22 cellular contexts compared by ENCODE assay signal in genomic region chr10:24731942-24732341, GRCh38. TPM values are rescaled to one million over a fixed set of nuclear protein-coding genes. Genes with fewer than 3 reads are reported as not detected.
DNase-seq lines count a peak whose midpoint lies in the region; ATAC-seq and TF ChIP-seq lines count a peak whose summit lies in the region.
"Had no signal": no experiment of that assay in that cellular context is flagged by ENCODE, and none has a peak within 500 bp of the region (broad histone marks: within the 10 kb centered on the region; RNA-seq: fewer than 3 reads in every experiment).

No MANE protein-coding gene starts in this region.

- no peaks in the 10 kb centered on the region for H4K20me1 ChIP-seq in HCT116 (ENCODE audit: insufficient read depth)
- no peaks in the 10 kb centered on the region for H4K20me1 ChIP-seq in PC-9 (ENCODE audit: insufficient read depth)
- H4K20me1 ChIP-seq: BLaER1 treated with 17β-estradiol and CSF1 and Interleukin-3, amounts not matched to agents 10 nM and 100 nM had no signal

- H3K4me1 ChIP-seq in HCT116 (ENCODE audit: control insufficient read depth in 1 of 2, insufficient read depth in 2 of 2, low read length in 2 of 2) = peaks cover 5 to 13% of the 10 kb centered on the region in 2 experiments; a peak in 3 of 4 replicates
- H3K4me1 ChIP-seq in PC-9 (replicated peaks; ENCODE audit: insufficient read depth) = peaks cover 23% of the 10 kb centered on the region

- H3K36me3 ChIP-seq in HCT116 (ENCODE audit: control insufficient read depth in 1 of 2, insufficient read depth in 2 of 2, low read length in 2 of 2) (no peaks in the 10 kb centered on the region), PC-9 (ENCODE audit: low read depth) (no peaks in the 10 kb centered on the region)
- H3K36me3 ChIP-seq: BLaER1 treated with 17β-estradiol and CSF1 and Interleukin-3, amounts not matched to agents 10 nM and 100 nM had no signal

- H3K4me3 Mint-ChIP-seq in nephron progenitor cell = no peak overlapping the region
- H3K4me3 Mint-ChIP-seq: CD4-positive, alpha-beta T cell had no signal

- ATAC-seq in HCT116 = peak; percentile 82
- ATAC-seq in left colon = peak; percentile 97
- ATAC-seq: Panc1 had no signal

- no peaks in the 10 kb centered on the region for H3K9me3 Mint-ChIP-seq in nephron progenitor cell
- H3K9me3 Mint-ChIP-seq: CD4-positive, alpha-beta T cell had no signal

- H3K9me3 ChIP-seq in HCT116 (ENCODE audit: control insufficient read depth in 1 of 2, insufficient read depth in 1 of 2, low read depth in 1 of 2, low read length in 2 of 2) (no peaks in the 10 kb centered on the region), PC-9 (ENCODE audit: insufficient read depth, low read depth) (no peaks in the 10 kb centered on the region)
- H3K9me3 ChIP-seq: BLaER1 treated with 17β-estradiol and CSF1 and Interleukin-3, amounts not matched to agents 10 nM and 100 nM; SK-N-SH had no signal

- BruUV-seq in HCT116 (replicated peaks; lab: Mats Ljungman, UMichigan) = no TSS peak
- BruUV-seq in PC-9 (replicated peaks; lab: Mats Ljungman, UMichigan) = no TSS peak

- H3K27me3 ChIP-seq in HCT116 (ENCODE audit: insufficient read depth, low read length) = no peaks in the 10 kb centered on the region
- H3K27me3 ChIP-seq in PC-9 (ENCODE audit: insufficient read depth, low read depth) = no peaks in the 10 kb centered on the region
- H3K27me3 ChIP-seq: BLaER1 treated with 17β-estradiol and CSF1 and Interleukin-3, amounts not matched to agents 10 nM and 100 nM had no signal

- no peak overlapping the region for H3K9ac ChIP-seq in HCT116 (ENCODE audit: low read length)
- H3K9ac ChIP-seq: BLaER1 treated with 17β-estradiol and CSF1 and Interleukin-3, amounts not matched to agents 10 nM and 100 nM; GM23248; SK-N-SH had no signal

- TF ChIP-seq RAD21 in HCT116 (IDR thresholded peaks at IDR 0.05; ENCODE audit: low read depth) = no peak

- no peak overlapping the region for H3K27ac ChIP-seq in HCT116 (ENCODE audit: low read depth, low read length)
- peak overlapping the region; percentile 59 for H3K27ac ChIP-seq in PC-9
- H3K27ac ChIP-seq: BLaER1 treated with 17β-estradiol and CSF1 and Interleukin-3, amounts not matched to agents 10 nM and 100 nM; GM23248 had no signal

- DNase-seq in HCT116 (ENCODE audit: low read depth, low spot score) (peak; percentile 54), PC-9 (peak; percentile 14 to 68), epithelial cell of esophagus (ENCODE audit: low read depth) (peak; percentile 89), left colon (no peak), Ammon's horn (ENCODE audit: low spot score) (no peak), nephron progenitor cell (no peak), NCI-H2081 treated with DMSO at 0.1 percent for 48 hours (lab: John Stamatoyannopoulos, UW) (no peak)
- DNase-seq in effector CD8-positive, alpha-beta T cell (lab: John Stamatoyannopoulos, UW) = no peak
- DNase-seq: CD4-positive, alpha-beta T cell; DMS53; GM23248; H7; NCI-H1105 treated with DMSO at 0.1 percent for 48 hours; NCI-H146; NCI-H1930; NCI-H446 treated with DMSO at 0.1 percent for 48 hours; NCI-H526; NCI-H82; SK-N-SH; SW 1271 had no signal

- CTCF ChIA-PET in HCT116 (lab: Charles Lee) (interaction anchor here (0.7 kb wide), 1 partner anchor 84 kb away, joined by 4 read pairs; no protein-coding TSS in a partner anchor), PC-9 (lab: Charles Lee) (no interaction called here)

- H3K4me3 ChIP-seq in HCT116 (replicated peaks in 1 of 2; ENCODE audit: low read depth in 1 of 2, low read length in 2 of 2) = no peak overlapping the region
- H3K4me3 ChIP-seq in PC-9 = no peak overlapping the region
- H3K4me3 ChIP-seq in epithelial cell of esophagus (ENCODE audit: low read length) = no peak overlapping the region
- H3K4me3 ChIP-seq: BLaER1 treated with 17β-estradiol and CSF1 and Interleukin-3, amounts not matched to agents 10 nM and 100 nM; GM23248 had no signal

- intact Hi-C loops in HCT116 (cut with micrococcal nuclease) = no loop called here
- intact Hi-C loops in PC-9 (cut with micrococcal nuclease; ENCODE audit: unreplicated experiment) = no loop called here
- intact Hi-C loops in left colon (cut with DNase I, micrococcal nuclease) = loop anchor here in 1 of 2 donors (10.0 kb wide), 1 partner anchor 353 kb away; no protein-coding TSS in a partner anchor

- H3K27me3 Mint-ChIP-seq in nephron progenitor cell (ENCODE audit: low read depth, poor library complexity) = peaks cover 9% of the 10 kb centered on the region
- H3K27me3 Mint-ChIP-seq: CD4-positive, alpha-beta T cell had no signal

- no peak for TF ChIP-seq POLR2A in HCT116 (IDR thresholded peaks at IDR 0.05; ENCODE audit: borderline replicate concordance, extremely low read depth, insufficient read depth, insufficient read length)

- H3K4me1 Mint-ChIP-seq in nephron progenitor cell = peaks cover 7% of the 10 kb centered on the region

- H3K9me2 ChIP-seq in HCT116 (ENCODE audit: insufficient read depth) (no peaks in the 10 kb centered on the region), PC-9 (ENCODE audit: insufficient read depth) (no peaks in the 10 kb centered on the region)
- H3K9me2 ChIP-seq: SK-N-SH had no signal

- peaks cover 3% of the 10 kb centered on the region; the same call in 1 of the 2 replicates for H3F3A ChIP-seq in PC-9 (ENCODE audit: insufficient read depth, low read depth)

- H3K79me2 ChIP-seq in HCT116 (ENCODE audit: insufficient read depth, low read length) (no peaks in the 10 kb centered on the region), PC-9 (ENCODE audit: low read depth) (no peaks in the 10 kb centered on the region)

- H2AFZ ChIP-seq in HCT116 (ENCODE audit: low read depth, low read length, poor library complexity, severe bottlenecking) (peak overlapping the region; percentile 83), PC-9 (no peak overlapping the region)
- H2AFZ ChIP-seq: GM23248 had no signal

- no peak overlapping the region for H3K27ac Mint-ChIP-seq in nephron progenitor cell
- H3K27ac Mint-ChIP-seq: CD4-positive, alpha-beta T cell had no signal

- H3K36me3 Mint-ChIP-seq in nephron progenitor cell (ENCODE audit: low read depth) = no peaks in the 10 kb centered on the region

- H3K4me2 ChIP-seq in HCT116 (ENCODE audit: low read length) (peak overlapping the region; percentile 44; the same call in 1 of the 2 replicates), PC-9 (peak overlapping the region; percentile 38)
- H3K4me2 ChIP-seq: BLaER1 treated with 17β-estradiol and CSF1 and Interleukin-3, amounts not matched to agents 10 nM and 100 nM; SK-N-SH had no signal

- POLR2A ChIA-PET in HCT116 (lab: Charles Lee) (no interaction called here), PC-9 (lab: Charles Lee; ENCODE audit: unreplicated experiment) (no interaction called here)

- RAD21 ChIA-PET in HCT116 (lab: Charles Lee; ENCODE audit: low non-redundant PET in 1 of 2, low total read pairs in 2 of 2, uncharacterized antibody in 2 of 2, unreplicated experiment in 2 of 2) = no interaction called here

- no peak for TF ChIP-seq CTCF in HCT116 (IDR thresholded peaks at IDR 0.05 in 2 of 3, conservative IDR thresholded peaks at IDR 0.05 in 1 of 3; ENCODE audit: borderline replicate concordance in 1 of 3, insufficient read depth in 1 of 3, low read depth in 2 of 3, low read length in 2 of 3)
- TF ChIP-seq CTCF in PC-9 (conservative IDR thresholded peaks at IDR 0.05) = no peak
- no peak for TF ChIP-seq CTCF in epithelial cell of esophagus (IDR thresholded peaks at IDR 0.05; ENCODE audit: insufficient read depth, low read depth, low read length, missing control alignments)
- TF ChIP-seq CTCF in nephron progenitor cell (IDR thresholded peaks at IDR 0.05) = no peak

TF ChIP-seq in HCT116, 20 proteins besides CTCF, POLR2A, EP300 and RAD21 (continues in another document):
- TF ChIP-seq SRF (IDR thresholded peaks at IDR 0.05; ENCODE audit: low read depth) (peak; percentile 61; the same call in 1 of the 2 replicates), REST (IDR thresholded peaks at IDR 0.05; ENCODE audit: low read depth) (no peak), EZH2phosphoT487 (IDR thresholded peaks at IDR 0.05; ENCODE audit: borderline replicate concordance) (no peak)

RNA-seq across cellular contexts. Expression of gene ARHGAP21, which starts 8.3 kb away (rescaled TPM):
- total RNA-seq in HCT116 (2021; ENCODE audit: unreplicated experiment) = 47.7 TPM
- 18.8 and 19.1 TPM in 2 replicates for polyA plus RNA-seq in HCT116 (2012)
- total RNA-seq in PC-9 (2021) = 93.1 and 115 TPM in 2 replicates
- total RNA-seq in left colon = 100 to 1,000 TPM; 101 to 102 TPM

Comparison
In these comparisons a context has a peak if more than half of its experiments do, and no peak if none do; other contexts are left out.
1. DNase-seq: peak in HCT116 (single experiment), PC-9 (2 of 2) and epithelial cell of esophagus (single experiment); none in left colon (0 of 2), Ammon's horn (single experiment), effector CD8-positive, alpha-beta T cell (single experiment), nephron progenitor cell (single experiment) and NCI-H2081 treated with DMSO at 0.1 percent for 48 hours (single experiment).